ENCODE assay signal across 26 cellular contexts in the genomic region with DNA sequence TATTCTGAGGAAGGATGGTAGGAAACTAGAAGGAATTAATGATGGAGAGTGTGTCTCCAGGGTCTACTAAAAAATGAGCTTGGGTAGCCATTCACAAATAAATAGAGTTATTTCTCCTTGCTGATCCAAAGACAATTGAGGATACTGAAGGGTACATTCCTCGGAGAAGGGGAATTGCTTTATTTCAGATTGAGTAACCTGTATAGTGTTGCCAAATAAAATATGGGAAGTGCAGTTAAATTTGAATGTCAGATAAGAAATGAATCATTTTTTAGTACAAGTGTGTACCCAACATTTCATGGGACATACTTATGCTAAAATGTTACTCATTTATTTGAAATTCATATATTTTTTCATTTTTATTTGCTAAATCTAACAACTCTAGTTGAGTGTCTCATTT. TPM values are rescaled to one million over a fixed set of nuclear protein-coding genes. Genes with fewer than 3 reads are reported as not detected.
"Had no signal": no experiment of that assay in that cellular context is flagged by ENCODE, and none has a peak within 500 bp of the region (broad histone marks: within the 10 kb centered on the region; RNA-seq: fewer than 3 reads in every experiment).

No MANE protein-coding gene starts in this region.

- H3K9me3 Mint-ChIP-seq: naive thymus-derived CD8-positive, alpha-beta T cell; stimulated activated naive CD8-positive, alpha-beta T cell treated with anti-CD3 and anti-CD28 coated beads, Interleukin-15, amount 100 ng/mL, for 72 hours had no signal

- DNase-seq: effector memory CD4-positive, alpha-beta T cell; foreskin fibroblast; left colon; mucosa of descending colon; naive thymus-derived CD8-positive, alpha-beta T cell; posterior cingulate gyrus; sigmoid colon; stimulated activated CD4-positive, alpha-beta T cell treated with anti-CD3 and anti-CD28 coated beads, Interleukin-2, amount 100 ng/mL, for 24 hours; stimulated activated CD4-positive, alpha-beta T cell treated with anti-CD3 and anti-CD28 coated beads, Interleukin-4, amount 100 ng/mL, for 4 hours; stimulated activated naive B cell treated with anti-CD40 and anti-IgM and Interleukin-4, amounts not matched to agents 10 μg/mL and 1 μg/mL and 100 μg/mL, for 72 hours; stimulated activated naive CD8-positive, alpha-beta T cell treated with anti-CD3 and anti-CD28 coated beads, Interleukin-15, amount 100 ng/mL, for 72 hours; testis; upper lobe of right lung had no signal

- H3K27ac ChIP-seq: neutrophil, sigmoid colon, skin epidermis, testis, tibial nerve, upper lobe of right lung, vagina had no signal

- ATAC-seq: esophagus mucosa; left colon; mucosa of descending colon; naive thymus-derived CD8-positive, alpha-beta T cell; stimulated activated naive B cell treated with anti-CD40 and anti-IgM and Interleukin-4, amounts not matched to agents 10 μg/mL and 1 μg/mL and 100 μg/mL, for 72 hours; stimulated activated naive CD8-positive, alpha-beta T cell treated with anti-CD3 and anti-CD28 coated beads, Interleukin-15, amount 100 ng/mL, for 72 hours; upper lobe of right lung had no signal

- H3K27ac Mint-ChIP-seq: stimulated activated naive B cell treated with anti-CD40 and anti-IgM and Interleukin-4, amounts not matched to agents 10 μg/mL and 1 μg/mL and 100 μg/mL, for 72 hours had no signal

- H3K27me3 Mint-ChIP-seq: naive thymus-derived CD8-positive, alpha-beta T cell; stimulated activated naive CD8-positive, alpha-beta T cell treated with anti-CD3 and anti-CD28 coated beads, Interleukin-15, amount 100 ng/mL, for 72 hours had no signal

- H3K4me3 ChIP-seq: mucosa of descending colon, sigmoid colon, skin epidermis, testis, tibial nerve, upper lobe of right lung, vagina had no signal

- H3K4me1 Mint-ChIP-seq: stimulated activated naive B cell treated with anti-CD40 and anti-IgM and Interleukin-4, amounts not matched to agents 10 μg/mL and 1 μg/mL and 100 μg/mL, for 72 hours had no signal

- H3K27me3 ChIP-seq: neutrophil, sigmoid colon, testis, upper lobe of right lung, vagina had no signal

- H3K36me3 ChIP-seq: neutrophil, sigmoid colon, tibial nerve, upper lobe of right lung, vagina had no signal

- H3K9me3 ChIP-seq: mucosa of descending colon, neutrophil, sigmoid colon, testis, tibial nerve, upper lobe of right lung, vagina had no signal

- H3K36me3 Mint-ChIP-seq: stimulated activated naive B cell treated with anti-CD40 and anti-IgM and Interleukin-4, amounts not matched to agents 10 μg/mL and 1 μg/mL and 100 μg/mL, for 72 hours had no signal

- H3K4me3 Mint-ChIP-seq: stimulated activated naive B cell treated with anti-CD40 and anti-IgM and Interleukin-4, amounts not matched to agents 10 μg/mL and 1 μg/mL and 100 μg/mL, for 72 hours had no signal

- H3K4me1 ChIP-seq: sigmoid colon, testis, tibial nerve, upper lobe of right lung, vagina had no signal

RNA-seq across cellular contexts. Expression of gene VSIG1, which starts 16.0 kb away (rescaled TPM):
- total RNA-seq: fibroblast of lung, liver, osteoblast, subcutaneous adipose tissue had no signal
- polyA plus RNA-seq: liver, neural cell had no signal

RNA-seq across cellular contexts. Expression of gene TEX13B, which starts 46.7 kb away (rescaled TPM):
- total RNA-seq: esophagus mucosa; fibroblast of lung; kidney epithelial cell; left colon; liver; lung microvascular endothelial cell; mucosa of descending colon; naive thymus-derived CD8-positive, alpha-beta T cell; osteoblast; pulmonary artery endothelial cell; sigmoid colon; subcutaneous adipose tissue; tibial nerve; upper lobe of right lung; vagina had no signal
- polyA plus RNA-seq: fibroblast of lung; liver; naive thymus-derived CD8-positive, alpha-beta T cell; neural cell; sigmoid colon had no signal
